10 cellular contexts compared by ENCODE assay signal in genomic region chr11:128718064-128718463, GRCh38. TPM values are rescaled to one million over a fixed set of nuclear protein-coding genes. Genes with fewer than 3 reads are reported as not detected.
A peak's percentile ranks its signal among the peaks of the same experiment; 100 is the strongest.
DNase-seq lines count a peak whose midpoint lies in the region; ATAC-seq and TF ChIP-seq lines count a peak whose summit lies in the region.
"Had no signal": no experiment of that assay in that cellular context is flagged by ENCODE, and none has a peak within 500 bp of the region (broad histone marks: within the 10 kb centered on the region; RNA-seq: fewer than 3 reads in every experiment).

No MANE protein-coding gene starts in this region.

- TF ChIP-seq POLR2A in breast epithelium (IDR thresholded peaks at IDR 0.05), result no peak
- TF ChIP-seq POLR2A in tibial nerve (IDR thresholded peaks at IDR 0.05), result no peak

- peaks cover 2% of the 10 kb centered on the region for H3K79me2 ChIP-seq in mammary epithelial cell (ENCODE audit: insufficient read depth, low read length)
- peaks cover 75% of the 10 kb centered on the region for H3K79me2 ChIP-seq in GM23248 (ENCODE audit: insufficient read depth)

- CTCF ChIA-PET in mammary epithelial cell (lab: Charles Lee; ENCODE audit: low non-redundant PET), result no interaction called here

- H3K27me3 ChIP-seq in breast epithelium (no peaks in the 10 kb centered on the region), mammary epithelial cell (ENCODE audit: insufficient read depth, low read length) (no peaks in the 10 kb centered on the region), mesenchymal stem cell (ENCODE audit: control insufficient read depth in 1 of 2, insufficient read depth in 1 of 2, low read length in 2 of 2) (no peaks in the 10 kb centered on the region), tibial nerve (no peaks in the 10 kb centered on the region), GM23248 (replicated peaks; ENCODE audit: insufficient read depth) (no peaks in the 10 kb centered on the region)

- peak overlapping the region; percentile 86 to 96 for H3K4me3 Mint-ChIP-seq in activated T-cell treated with anti-CD3 and anti-CD28 coated beads, Interleukin-2, amount 50 U/mL, for 72 hours

- peak overlapping the region; percentile 75 for H4K91ac ChIP-seq in mesenchymal stem cell (ENCODE audit: low read length)

- H3K27ac ChIP-seq in breast epithelium (peak overlapping the region; percentile 68 to 73), mammary epithelial cell (ENCODE audit: insufficient read depth, low read depth, low read length) (no peak overlapping the region), mesenchymal stem cell (ENCODE audit: low read length, poor library complexity, severe bottlenecking) (no peak overlapping the region), tibial nerve (peak overlapping the region in 3 of 4 donors; percentile 53 to 80 (median 75)), GM23248 (no peak overlapping the region)

- H3K27ac Mint-ChIP-seq in activated T-cell treated with anti-CD3 and anti-CD28 coated beads, Interleukin-2, amount 50 U/mL, for 72 hours, result peak overlapping the region; percentile 100

- peak overlapping the region; percentile 66 for H4K8ac ChIP-seq in mesenchymal stem cell (ENCODE audit: low read length)

- WGBS in mammary epithelial cell (ENCODE audit: low coverage, missing lambda C conversion rate), result 100% methylated on average over 2 of the region's 3 CpGs
- 100% methylated on average over 3 of the region's 3 CpGs for WGBS in mesenchymal stem cell
- 87 to 93% methylated on average over 3 of the region's 3 CpGs for WGBS in tibial nerve, 2 donors
- WGBS in GM23248 (ENCODE audit: low coverage in 1 of 2, low lambda C conversion rate in 2 of 2, missing lambda C conversion rate in 2 of 2), 2 experiments, result 97 to 99% methylated on average over 3 of the region's 3 CpGs

- H4K20me1 ChIP-seq in mammary epithelial cell (ENCODE audit: insufficient read depth, low read length), result no peaks in the 10 kb centered on the region
- H4K20me1 ChIP-seq in GM23248 (ENCODE audit: insufficient read depth), result no peaks in the 10 kb centered on the region

- H3K9me3 Mint-ChIP-seq in activated T-cell treated with anti-CD3 and anti-CD28 coated beads, Interleukin-2, amount 50 U/mL, for 72 hours, result no peaks in the 10 kb centered on the region

- peak overlapping the region; percentile 75 for H2BK120ac ChIP-seq in mesenchymal stem cell (ENCODE audit: low read depth, low read length)

- ATAC-seq in activated T-cell treated with anti-CD3 and anti-CD28 coated beads, Interleukin-2, amount 50 U/mL, for 72 hours (replicated peaks in 1 of 2), result no peak

- no peak for TF ChIP-seq EP300 in tibial nerve (IDR thresholded peaks at IDR 0.05)

- in situ Hi-C loops in mammary epithelial cell (cut with MboI; ENCODE audit: low sequenced_read_pairs in 2 of 2), result no loop called here
- in situ Hi-C loops in GM23248 (cut with MboI), result no loop called here

- H2BK5ac ChIP-seq in mesenchymal stem cell (ENCODE audit: low read depth, low read length, poor library complexity, severe bottlenecking), result no peak overlapping the region

- no peaks in the 10 kb centered on the region for H3K9me2 ChIP-seq in GM23248 (ENCODE audit: insufficient read depth)

- DNase-seq in breast epithelium (ENCODE audit: low spot score in 2 of 2) (no peak), mammary epithelial cell (no peak), mesenchymal stem cell (no peak), tibial nerve (ENCODE audit: low spot score in 2 of 2) (no peak), foreskin melanocyte (no peak), GM23248 (no peak), DMS 273 treated with DMSO at 0.1 percent for 48 hours (lab: John Stamatoyannopoulos, UW) (no peak)
- DNase-seq in activated T-cell treated with anti-CD3 and anti-CD28 coated beads, Interleukin-2, amount 50 U/mL, for 72 hours, result no peak
- DNase-seq: NCI-H69; stimulated activated CD4-positive, alpha-beta T cell treated with anti-CD3 and anti-CD28 coated beads, Interleukin-4, amount 100 ng/mL, for 24 hours had no signal

- H3K27me3 Mint-ChIP-seq in activated T-cell treated with anti-CD3 and anti-CD28 coated beads, Interleukin-2, amount 50 U/mL, for 72 hours (ENCODE audit: low read depth), result no peaks in the 10 kb centered on the region

- H3K79me1 ChIP-seq in mesenchymal stem cell (replicated peaks; ENCODE audit: low read length, poor library complexity, severe bottlenecking), result no peaks in the 10 kb centered on the region

- peaks cover 31% of the 10 kb centered on the region for H3F3A ChIP-seq in GM23248 (ENCODE audit: insufficient read depth)

- H2AK5ac ChIP-seq in mesenchymal stem cell (ENCODE audit: low read length, severe bottlenecking), result no peak overlapping the region

- peak overlapping the region; percentile 67 to 78 for H3K18ac ChIP-seq in mesenchymal stem cell (ENCODE audit: low read depth in 1 of 2, low read length in 2 of 2)

- peak overlapping the region in 1 of 2 experiments; percentile 19 for H3K4ac ChIP-seq in mesenchymal stem cell (ENCODE audit: low read depth in 1 of 2, low read length in 2 of 2)

- no peak overlapping the region for H2BK15ac ChIP-seq in mesenchymal stem cell (ENCODE audit: low read depth, poor library complexity, severe bottlenecking)

- H3K4me1 ChIP-seq in breast epithelium (no peaks in the 10 kb centered on the region), mammary epithelial cell (ENCODE audit: insufficient read depth, low read length) (peaks cover 24% of the 10 kb centered on the region), mesenchymal stem cell (ENCODE audit: control insufficient read depth, insufficient read depth, low read depth, low read length) (peaks cover 1% of the 10 kb centered on the region), tibial nerve (peaks cover 0 to 69% (median 48%) of the 10 kb centered on the region in 4 donors), GM23248 (ENCODE audit: insufficient read depth) (peaks cover 49% of the 10 kb centered on the region)

- H3K36me3 Mint-ChIP-seq in activated T-cell treated with anti-CD3 and anti-CD28 coated beads, Interleukin-2, amount 50 U/mL, for 72 hours (ENCODE audit: insufficient read depth in 2 of 2), result peaks cover 0 to 1% of the 10 kb centered on the region in 2 donors

- H3K14ac ChIP-seq in mesenchymal stem cell (ENCODE audit: low read length in 2 of 2), result no peak overlapping the region

- H3K4me3 ChIP-seq in breast epithelium, result no peak overlapping the region
- H3K4me3 ChIP-seq in mammary epithelial cell (replicated peaks in 1 of 3; ENCODE audit: insufficient read depth in 1 of 3, low read depth in 2 of 3, low read length in 3 of 3), result no peak overlapping the region
- no peak overlapping the region for H3K4me3 ChIP-seq in mesenchymal stem cell (ENCODE audit: insufficient read depth in 1 of 2, low read depth in 1 of 2, low read length in 2 of 2)
- no peak overlapping the region for H3K4me3 ChIP-seq in tibial nerve
- H3K4me3 ChIP-seq in GM23248, result no peak overlapping the region

- BruUV-seq in mammary epithelial cell (replicated peaks; lab: Mats Ljungman, UMichigan), result no TSS peak

- H3K4me2 ChIP-seq in mammary epithelial cell (ENCODE audit: insufficient read depth, low read depth, low read length) (no peak overlapping the region), mesenchymal stem cell (ENCODE audit: low read length, poor library complexity, severe bottlenecking) (no peak overlapping the region), GM23248 (ENCODE audit: unreplicated experiment) (no peak overlapping the region)

- peak overlapping the region; percentile 87 for H2BK12ac ChIP-seq in mesenchymal stem cell (ENCODE audit: low read length in 2 of 2)

- H2AFZ ChIP-seq in mammary epithelial cell (ENCODE audit: low read depth, low read length) (no peak overlapping the region), mesenchymal stem cell (ENCODE audit: low read depth, low read length) (no peak overlapping the region), GM23248 (no peak overlapping the region)

- dilution Hi-C loops in mammary epithelial cell (cut with HindIII; ENCODE audit: low sequenced_read_pairs), result no loop called here

- H3K9me3 ChIP-seq in breast epithelium (no peaks in the 10 kb centered on the region), mammary epithelial cell (replicated peaks; ENCODE audit: insufficient read depth, low read length) (no peaks in the 10 kb centered on the region), mesenchymal stem cell (ENCODE audit: control insufficient read depth, low read length) (no peaks in the 10 kb centered on the region), tibial nerve (no peaks in the 10 kb centered on the region), GM23248 (ENCODE audit: low read depth) (no peaks in the 10 kb centered on the region)

- peaks cover 98% of the 10 kb centered on the region for H3K4me1 Mint-ChIP-seq in activated T-cell treated with anti-CD3 and anti-CD28 coated beads, Interleukin-2, amount 50 U/mL, for 72 hours (ENCODE audit: low read depth)

- no peak overlapping the region for H3K23ac ChIP-seq in mesenchymal stem cell (ENCODE audit: low read length in 2 of 2)

- intact Hi-C loops in breast epithelium (cut with DNase I; ENCODE audit: low total_unique reads), result no loop called here
- intact Hi-C loops in mammary epithelial cell (cut with micrococcal nuclease), result no loop called here

- H3K36me3 ChIP-seq in breast epithelium (no peaks in the 10 kb centered on the region), mammary epithelial cell (ENCODE audit: insufficient read depth, low read length) (no peaks in the 10 kb centered on the region), mesenchymal stem cell (ENCODE audit: control insufficient read depth in 1 of 2, insufficient read depth in 2 of 2, low read depth in 1 of 2, low read length in 2 of 2) (no peaks in the 10 kb centered on the region), tibial nerve (no peaks in the 10 kb centered on the region), GM23248 (ENCODE audit: low read depth) (no peaks in the 10 kb centered on the region)

- TF ChIP-seq CTCF in breast epithelium (IDR thresholded peaks at IDR 0.05) (no peak), mammary epithelial cell (conservative IDR thresholded peaks at IDR 0.05 in 1 of 2, IDR thresholded peaks at IDR 0.05 in 1 of 2; ENCODE audit: extremely low read depth in 1 of 2, insufficient read depth in 1 of 2, low read depth in 1 of 2, low read length in 2 of 2) (no peak), tibial nerve (IDR thresholded peaks at IDR 0.05) (no peak)

- H3K9ac ChIP-seq in mammary epithelial cell (ENCODE audit: insufficient read depth, low read length) (no peak overlapping the region), mesenchymal stem cell (ENCODE audit: low read length) (no peak overlapping the region), GM23248 (no peak overlapping the region)

RNA-seq across cellular contexts. Expression of gene FLI1, which starts 24.2 kb away (rescaled TPM):
- 10 to 100 TPM; 23.9 to 62.2 (median 46.2) TPM for total RNA-seq in breast epithelium
- 1 to 10 TPM in 1 of 2 donors, under 1 TPM in 1; 0.67 to 1.6 TPM for total RNA-seq in mammary epithelial cell
- 7.1 TPM for polyA plus RNA-seq in mammary epithelial cell
- 40.9 TPM for polyA minus RNA-seq in mammary epithelial cell
- 10 to 100 TPM; 48.6 to 58.5 TPM for total RNA-seq in activated T-cell treated with anti-CD3 and anti-CD28 coated beads, Interleukin-2, amount 50 U/mL, for 72 hours
- 12.2 TPM for polyA plus RNA-seq in mesenchymal stem cell (2013, experiment 1 of 2)
- 12.6 TPM for polyA plus RNA-seq in mesenchymal stem cell (2013, experiment 2 of 2)
- 10 to 100 TPM; 21.3 to 57.9 (median 52.6) TPM for total RNA-seq in tibial nerve
- 12.1 and 22.3 TPM in 2 replicates for total RNA-seq in GM23248 (2014; rRNA removed; shearing (Covaris generic))
- polyA plus RNA-seq in GM23248 (2016; fragmentation: Nextera tagmentation; extraction: Ambion mirVana), result 15.5 and 16.8 TPM in 2 replicates

Comparison
In these comparisons a context has a peak if more than half of its experiments do, and no peak if none do; other contexts are left out.
1. H3K27ac ChIP-seq: peak in breast epithelium (2 of 2) and tibial nerve (3 of 4); none in mammary epithelial cell (single experiment), mesenchymal stem cell (single experiment) and GM23248 (single experiment).